In the genomic region with DNA sequence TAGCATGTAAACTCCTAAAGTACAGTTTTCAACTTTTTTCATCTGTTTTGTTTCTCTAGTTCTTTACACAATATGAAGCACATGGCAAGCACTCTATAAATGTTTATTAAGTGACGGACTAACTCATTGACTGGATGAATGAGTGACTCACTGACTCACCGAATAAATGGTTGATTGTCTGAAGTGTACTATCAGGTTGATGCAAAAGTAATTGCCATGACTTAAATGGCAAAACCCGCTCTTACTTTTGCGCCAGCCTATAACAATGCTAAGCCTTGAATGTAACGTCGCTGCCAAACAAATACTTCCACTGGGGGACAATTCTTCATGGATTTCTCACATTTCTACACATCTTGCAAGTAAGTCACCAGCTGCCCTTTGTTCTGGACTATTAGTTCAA, we compare ENCODE assay signal across 27 cellular contexts.
"Had no signal": no experiment of that assay in that cellular context is flagged by ENCODE, and none has a peak within 500 bp of the region (broad histone marks: within the 10 kb centered on the region; RNA-seq: fewer than 3 reads in every experiment).

No MANE protein-coding gene starts in this region.

- H3K36me3 ChIP-seq: ascending aorta, breast epithelium, esophagus squamous epithelium, gastrocnemius medialis, left ventricle myocardium inferior, suprapubic skin, tibial artery, upper lobe of right lung, WERI-Rb-1 had no signal

- ATAC-seq: activated CD4-positive, CD25-positive, alpha-beta regulatory T cell treated with anti-CD3 and anti-CD28 coated beads, Interleukin-2, amount 50 U/mL, for 24 hours; right cardiac atrium; upper lobe of right lung had no signal

- DNase-seq: activated CD4-positive, alpha-beta memory T cell treated with anti-CD3 and anti-CD28 coated beads for 36 hours; activated CD4-positive, alpha-beta T cell treated with anti-CD3 and anti-CD28 coated beads, Interleukin-2, amount 10 ng/mL, durations not matched to agents 24 days and 14 days; activated CD8-positive, alpha-beta memory T cell treated with anti-CD3 and anti-CD28 coated beads, Interleukin-2, amount 50 U/mL, for 4 hours; activated effector memory CD4-positive, alpha-beta T cell treated with anti-CD3 and anti-CD28 coated beads, Interleukin-2, amount 50 U/mL, for 16 hours; activated naive CD4-positive, alpha-beta T cell treated with anti-CD3 and anti-CD28 coated beads, Interleukin-2, amount 10 ng/mL, durations not matched to agents 7 days and 5 days; activated naive CD8-positive, alpha-beta T cell treated with anti-CD3 and anti-CD28 coated beads, Interleukin-2, amount 10 ng/mL, durations not matched to agents 7 days and 5 days; activated T-cell treated with anti-CD3 and anti-CD28 coated beads, Interleukin-2, amount 50 U/mL, for 1 hour; endodermal cell; esophagus squamous epithelium; gastrocnemius medialis; glutamatergic neuron; left ventricle myocardium inferior; posterior cingulate gyrus; right cardiac atrium; stimulated activated CD4-positive, alpha-beta T cell treated with anti-CD3 and anti-CD28 coated beads, Interleukin-15, amount 100 ng/mL, for 24 hours; stimulated activated CD4-positive, alpha-beta T cell treated with anti-CD3 and anti-CD28 coated beads, Interleukin-2, amount 100 ng/mL, for 24 hours; stimulated activated naive CD4-positive, alpha-beta T cell; T-helper 9 cell; tibial artery; upper lobe of right lung; WERI-Rb-1 had no signal

- H3K4me3 ChIP-seq: ascending aorta, breast epithelium, esophagus squamous epithelium, gastrocnemius medialis, left ventricle myocardium inferior, lung, suprapubic skin, tibial artery, upper lobe of right lung had no signal

- H3K27me3 ChIP-seq: ascending aorta, breast epithelium, esophagus squamous epithelium, gastrocnemius medialis, suprapubic skin, tibial artery, upper lobe of right lung had no signal

- FAIRE-seq: islet of Langerhans had no signal
